13 cellular contexts compared by ENCODE assay signal in the genomic region with DNA sequence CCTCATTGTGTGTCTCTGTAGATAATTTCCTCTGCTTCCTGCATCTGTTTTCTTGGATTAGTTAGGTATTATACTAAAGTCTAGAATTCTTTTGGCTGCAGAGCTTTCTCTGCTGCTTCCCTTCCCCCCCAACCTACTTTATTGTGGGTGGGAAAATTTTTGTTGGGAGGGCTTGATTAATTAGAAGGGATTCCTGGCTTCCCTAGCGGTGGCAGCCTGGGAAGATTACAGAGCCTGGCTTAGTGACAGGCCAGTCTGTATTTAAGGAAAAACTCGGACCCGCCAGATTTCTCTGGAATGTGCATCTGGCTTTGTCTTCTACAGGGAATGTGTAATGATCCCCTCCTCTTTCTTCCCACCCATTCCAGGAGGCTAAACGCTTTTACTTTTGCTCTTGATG. TPM values are rescaled to one million over a fixed set of nuclear protein-coding genes. Genes with fewer than 3 reads are reported as not detected.
A peak's percentile ranks its signal among the peaks of the same experiment; 100 is the strongest.
DNase-seq lines count a peak whose midpoint lies in the region; ATAC-seq, FAIRE-seq and TF ChIP-seq lines count a peak whose summit lies in the region.
"Had no signal": no experiment of that assay in that cellular context is flagged by ENCODE, and none has a peak within 500 bp of the region (broad histone marks: within the 10 kb centered on the region; RNA-seq: fewer than 3 reads in every experiment).

No MANE protein-coding gene starts in this region.

- H3K23ac ChIP-seq in H1 (ENCODE audit: insufficient read length) = no peak overlapping the region

- peak overlapping the region; percentile 35 to 36; a peak in 3 of 4 replicates for H3K4me2 ChIP-seq in H1 (ENCODE audit: insufficient read depth in 1 of 2, low read depth in 2 of 2, low read length in 2 of 2)

- H3K14ac ChIP-seq in H1 (ENCODE audit: insufficient read length) = no peak overlapping the region

- H4K8ac ChIP-seq in H1 (ENCODE audit: extremely low read depth, insufficient read depth, low read length) = no peak overlapping the region

- in situ Hi-C loops in GM13976 (cut with MboI; ENCODE audit: low sequenced_read_pairs, unreplicated experiment) = no loop called here

- whole genome bisulfite sequencing in H1 (ENCODE audit: extremely low coverage in 1 of 2, insufficient coverage in 1 of 2, insufficient read length in 1 of 2, insufficient replicate concordance in 2 of 2, low coverage in 1 of 2, low lambda C conversion rate in 2 of 2, missing lambda C conversion rate in 1 of 2), 2 experiments = 3% methylated on average over 4 of the region's 4 CpGs; no CpG with 5 or more reads in 1 of the 2 experiments

- H3K79me2 ChIP-seq in H1 (ENCODE audit: control insufficient read depth in 1 of 2, insufficient read depth in 2 of 2, low read length in 2 of 2) = peaks cover 0 to 13% of the 10 kb centered on the region in 2 experiments; a peak in 3 of 4 replicates

- H3K36me3 ChIP-seq in H1 (ENCODE audit: control insufficient read depth in 2 of 4, insufficient read depth in 4 of 4, low read length in 3 of 4) (peaks cover 0 to 3% (median under 1%) of the 10 kb centered on the region in 4 experiments; a peak in 2 of 8 replicates), subcutaneous abdominal adipose tissue (ENCODE audit: control insufficient read depth in 5 of 5, insufficient read depth in 5 of 5, low read length in 5 of 5) (no peaks in the 10 kb centered on the region)

- no peak for ATAC-seq in HG02610 (IDR thresholded peaks at IDR 0.05; ENCODE audit: unreplicated experiment)
- ATAC-seq in HG03457 (IDR thresholded peaks at IDR 0.05; ENCODE audit: unreplicated experiment) = no peak

- POLR2A ChIA-PET in H1 (lab: Charles Lee; ENCODE audit: partially characterized antibody) = interaction anchor here (2.5 kb wide), 1 partner anchor 32 kb away, joined by 10 read pairs; a partner anchor contains a TSS

- H3K4me3 ChIP-seq in H1 (ENCODE audit: extremely low read depth in 1 of 4, insufficient read depth in 2 of 4, low read depth in 3 of 4, low read length in 4 of 4) (peak overlapping the region in 1 of 4 experiments; percentile 30; a peak in 1 of 8 replicates), subcutaneous abdominal adipose tissue (ENCODE audit: low read depth in 1 of 5, low read length in 5 of 5) (peak overlapping the region in 3 of 5 donors; percentile 15 to 29 (median 23))

- H2BK120ac ChIP-seq in H1 (replicated peaks; ENCODE audit: low read depth, low read length) = no peak overlapping the region

- no peak overlapping the region for H2AK5ac ChIP-seq in H1 (ENCODE audit: low read depth, low read length)

- H3K9me3 ChIP-seq in H1 (ENCODE audit: insufficient read depth in 2 of 2, low read depth in 1 of 2, low read length in 1 of 2) (peaks cover 0 to 5% of the 10 kb centered on the region in 2 experiments; a peak in 1 of 4 replicates), subcutaneous abdominal adipose tissue (ENCODE audit: control insufficient read depth in 5 of 5, low read length in 5 of 5) (no peaks in the 10 kb centered on the region)

- TF ChIP-seq POLR2A in H1 (IDR thresholded peaks at IDR 0.05; ENCODE audit: control extremely low read depth in 1 of 2, low read depth in 2 of 2, low read length in 2 of 2) = 0 out of 3 replicates have a peak, but pooled peaks of 1 of the 2 experiments have one; percentile 27

- no peak overlapping the region for H2AFZ ChIP-seq in H1 (ENCODE audit: low read length)

- no peak overlapping the region for H2BK15ac ChIP-seq in H1 (ENCODE audit: low read length)

- TF ChIP-seq EP300 in H1 (IDR thresholded peaks at IDR 0.05; ENCODE audit: borderline replicate concordance in 1 of 2, low read depth in 2 of 2, low read length in 2 of 2) = no peak

- DNase-seq in RPMI7951 (ENCODE audit: low read depth) = peak; percentile 36
- peak in 1 of 2 experiments; percentile 38 for DNase-seq in H1 (ENCODE audit: low read depth in 1 of 2, low spot score in 2 of 2)
- peak; percentile 63 for DNase-seq in iPS-NIHi7 (ENCODE audit: extremely low spot score)
- no peak for DNase-seq in NCI-H774 (lab: John Stamatoyannopoulos, UW)
- no peak for DNase-seq in GM13976 (ENCODE audit: low spot score)
- DNase-seq: COR-L47; effector CD8-positive, alpha-beta T cell; hippocampal formation; NCI-H226 had no signal

- no peaks in the 10 kb centered on the region for H4K20me1 ChIP-seq in H1 (replicated peaks in 1 of 2; ENCODE audit: control insufficient read depth in 1 of 2, insufficient read depth in 2 of 2, low read length in 2 of 2)

- H3K27ac ChIP-seq in H1 (ENCODE audit: low read depth, low read length) (peak overlapping the region; percentile 57; the same call in 1 of the 2 replicates), subcutaneous abdominal adipose tissue (ENCODE audit: low read depth, low read length) (peak overlapping the region; percentile 25)
- H3K27ac ChIP-seq: HL-60 had no signal

- H3K56ac ChIP-seq in H1 (replicated peaks; ENCODE audit: insufficient read length, low read depth, low read length) = no peak overlapping the region

- H3K18ac ChIP-seq in H1 (ENCODE audit: extremely low read depth, low read length) = no peak overlapping the region

- H3K79me1 ChIP-seq in H1 (ENCODE audit: low read depth, low read length) = no peaks in the 10 kb centered on the region

- peaks cover 0 to 26% (median 22%) of the 10 kb centered on the region in 4 experiments; a peak in 5 of 7 replicates for H3K4me1 ChIP-seq in H1 (replicated peaks in 1 of 4; ENCODE audit: control insufficient read depth in 3 of 4, insufficient read depth in 4 of 4, low read length in 3 of 4)
- H3K4me1 ChIP-seq in subcutaneous abdominal adipose tissue (ENCODE audit: control insufficient read depth in 5 of 5, insufficient read depth in 5 of 5, low read length in 5 of 5) = peaks cover 0 to 42% (median 28%) of the 10 kb centered on the region in 5 donors

- no peaks in the 10 kb centered on the region for H3K23me2 ChIP-seq in H1 (ENCODE audit: low read depth, low read length)

- H4K91ac ChIP-seq in H1 (replicated peaks; ENCODE audit: insufficient read length, low read length) = no peak overlapping the region

- TF ChIP-seq RAD21 in H1 (IDR thresholded peaks at IDR 0.05 in 1 of 2, conservative IDR thresholded peaks at IDR 0.05 in 1 of 2; ENCODE audit: low read depth in 2 of 2, low read length in 2 of 2) = no peak

- H3K4ac ChIP-seq in H1 (replicated peaks; ENCODE audit: insufficient read length, low read depth, low read length) = no peak overlapping the region

- no peak overlapping the region for H2BK5ac ChIP-seq in H1 (ENCODE audit: low read depth, low read length)

- H2BK20ac ChIP-seq in H1 (ENCODE audit: low read length) = no peak overlapping the region

- H2BK12ac ChIP-seq in H1 (ENCODE audit: low read depth, low read length) = peak overlapping the region; percentile 32; the same call in 1 of the 2 replicates

- CTCF ChIA-PET in H1 (lab: Charles Lee; ENCODE audit: partially characterized antibody) = interaction anchor here (1.1 to 3.6 kb wide), 5 partner anchors 12 to 169 kb away, joined by 3 to 26 read pairs (median 4); no protein-coding TSS in a partner anchor

- H4K5ac ChIP-seq in H1 (ENCODE audit: insufficient read length, low read depth, low read length) = no peak overlapping the region

- TF ChIP-seq CTCF in H1 (IDR thresholded peaks at IDR 0.05; ENCODE audit: control extremely low read depth in 1 of 3, insufficient read depth in 1 of 3, low read depth in 1 of 3, low read length in 3 of 3) (no peak), GM13976 (IDR thresholded peaks at IDR 0.05; ENCODE audit: borderline replicate concordance, control extremely low read depth, extremely low read depth, insufficient read depth, missing control alignments) (no peak)

- peak; percentile 52 for FAIRE-seq in H1 (lab: Jason Lieb, UNC)

- H3K27me3 ChIP-seq in H1 (replicated peaks in 1 of 4; ENCODE audit: control insufficient read depth in 3 of 4, extremely low read depth in 1 of 4, insufficient read depth in 3 of 4, low read length in 3 of 4) (no peaks in the 10 kb centered on the region), subcutaneous abdominal adipose tissue (ENCODE audit: control insufficient read depth in 5 of 5, insufficient read depth in 4 of 5, low read length in 5 of 5) (no peaks in the 10 kb centered on the region)

- H3K9ac ChIP-seq in H1 (replicated peaks in 1 of 4; ENCODE audit: extremely low read depth in 1 of 4, low read depth in 3 of 4, low read length in 3 of 4) (no peak overlapping the region; a peak in 1 of 7 replicates), subcutaneous abdominal adipose tissue (ENCODE audit: low read length in 5 of 5) (peak overlapping the region in 1 of 5 donors; percentile 20)

TF ChIP-seq in H1, 55 proteins besides CTCF, POLR2A, EP300 and RAD21:
- TF ChIP-seq TBP (IDR thresholded peaks at IDR 0.05; ENCODE audit: low read depth, low read length) (no peak), HDAC2 (IDR thresholded peaks at IDR 0.05; ENCODE audit: borderline replicate concordance in 1 of 2, low read depth in 2 of 2, low read length in 2 of 2) (peak in 1 of 2 experiments; percentile 48; a peak in 1 of 4 replicates), TEAD4 (IDR thresholded peaks at IDR 0.05; ENCODE audit: low read depth, low read length) (peak; percentile 85)

RNA-seq across cellular contexts. Expression of a gene that starts 31.2 kb away (rescaled TPM):
- 3.7 and 4.7 TPM in 2 replicates for total RNA-seq in RPMI7951 (2014; rRNA removed; shearing (Covaris generic))
- total RNA-seq in H1 (2021; fragmentation: NEBNext Ultra II Directional; extraction: Animal tissue kit (Norgen Biotek cat#: 25700)) = 8.7 and 9.4 TPM in 2 replicates
- 1.7 and 2.4 TPM in 2 replicates for polyA plus RNA-seq in H1 (2011; rRNA removed)
- 2.3 TPM for polyA plus RNA-seq in H1 (2011; cell fraction: cytosol; rRNA removed)
- 4.1 TPM for polyA plus RNA-seq in H1 (2011; cell fraction: nucleus; rRNA removed)
- polyA plus RNA-seq in H1 (2012, experiment 1 of 2) = 2.6 to 4.5 TPM (median 2.8 TPM) in 4 replicates
- 0.31 TPM for polyA plus RNA-seq in H1 (2012, experiment 2 of 2)
- 3.5 TPM for polyA plus RNA-seq in H1 (2013, experiment 1 of 2)
- 3.6 TPM for polyA plus RNA-seq in H1 (2013, experiment 2 of 2)
- 11.9 and 12.4 TPM in 2 replicates for polyA minus RNA-seq in H1 (2011; rRNA and poly(A)+ RNA removed)
- 6.4 TPM for polyA minus RNA-seq in H1 (2011; cell fraction: cytosol; rRNA and poly(A)+ RNA removed)
- 9.1 TPM for polyA minus RNA-seq in H1 (2011; cell fraction: nucleus; rRNA and poly(A)+ RNA removed)

RNA-seq across cellular contexts. Expression of a gene that starts 32.3 kb away (rescaled TPM):
- 22.2 and 29.7 TPM in 2 replicates for total RNA-seq in RPMI7951 (2014; rRNA removed; shearing (Covaris generic))
- total RNA-seq in H1 (2021; fragmentation: NEBNext Ultra II Directional; extraction: Animal tissue kit (Norgen Biotek cat#: 25700)) = 21.7 and 24.8 TPM in 2 replicates
- 8.3 and 15.9 TPM in 2 replicates for polyA plus RNA-seq in H1 (2011; rRNA removed)
- 14.9 TPM for polyA plus RNA-seq in H1 (2011; cell fraction: cytosol; rRNA removed)
- polyA plus RNA-seq in H1 (2011; cell fraction: nucleus; rRNA removed) = 7.0 TPM
- 15.4 to 22.0 TPM (median 17.2 TPM) in 4 replicates for polyA plus RNA-seq in H1 (2012, experiment 1 of 2)
- polyA plus RNA-seq in H1 (2012, experiment 2 of 2) = 2.2 TPM
- polyA plus RNA-seq in H1 (2013, experiment 1 of 2) = 14.7 TPM
- 16.0 TPM for polyA plus RNA-seq in H1 (2013, experiment 2 of 2)
- 22.1 and 22.3 TPM in 2 replicates for polyA minus RNA-seq in H1 (2011; rRNA and poly(A)+ RNA removed)
- polyA minus RNA-seq in H1 (2011; cell fraction: cytosol; rRNA and poly(A)+ RNA removed) = 10.3 TPM
- 9.2 TPM for polyA minus RNA-seq in H1 (2011; cell fraction: nucleus; rRNA and poly(A)+ RNA removed)

Comparison
In these comparisons a context has a peak if more than half of its experiments do, and no peak if none do; other contexts are left out.
1. DNase-seq: peak in RPMI7951 (single experiment) and iPS-NIHi7 (single experiment); none in NCI-H774 (single experiment) and GM13976 (single experiment).